ENCODE assay signal across 9 cellular contexts in genomic region chr2:9552491-9553178, GRCh38. TPM values are rescaled to one million over a fixed set of nuclear protein-coding genes. Genes with fewer than 3 reads are reported as not detected.
A peak's percentile ranks its signal among the peaks of the same experiment; 100 is the strongest.
DNase-seq lines count a peak whose midpoint lies in the region; ATAC-seq and TF ChIP-seq lines count a peak whose summit lies in the region.
"Had no signal": no experiment of that assay in that cellular context is flagged by ENCODE, and none has a peak within 500 bp of the region (broad histone marks: within the 10 kb centered on the region; RNA-seq: fewer than 3 reads in every experiment).

No MANE protein-coding gene starts in this region.

- H3K4ac ChIP-seq in H9 (ENCODE audit: low read depth, low read length) = no peak overlapping the region

- peak overlapping the region in 1 of 2 experiments; percentile 39; a peak in 1 of 5 replicates for H3K4me3 Mint-ChIP-seq in H9

- no CpG with 5 or more reads among the region's 2 CpGs for WGBS in H9 (ENCODE audit: extremely low coverage, insufficient read length, low lambda C conversion rate)

- no peak overlapping the region for H2BK5ac ChIP-seq in H9 (ENCODE audit: insufficient read length, low read length)

- H2AFZ ChIP-seq in H9 (ENCODE audit: low read length) = no peak overlapping the region

- ATAC-seq in stimulated activated naive CD8-positive, alpha-beta T cell treated with anti-CD3 and anti-CD28 coated beads, Interleukin-15, Interleukin-2, amounts not matched to agents 100 U/mL and 50 U/mL, for 24 hours = peak; percentile 34

- H3K79me2 ChIP-seq in H9 (ENCODE audit: insufficient read depth, low read length) = peaks cover 5% of the 10 kb centered on the region; the same call in 1 of the 2 replicates

- H2BK120ac ChIP-seq in H9 (ENCODE audit: low read depth, low read length, poor library complexity, severe bottlenecking) = no peak overlapping the region

- no peaks in the 10 kb centered on the region for H3K27me3 ChIP-seq in H9 (ENCODE audit: insufficient read depth, low read length)

- H4K20me1 ChIP-seq in H9 (ENCODE audit: control insufficient read depth, insufficient read depth, insufficient read length) = no peaks in the 10 kb centered on the region

- H2BK15ac ChIP-seq in H9 (ENCODE audit: low read depth, low read length) = no peak overlapping the region

- H2AK5ac ChIP-seq in H9 (ENCODE audit: insufficient read length, low read length) = no peak overlapping the region

- no peak overlapping the region for H3K56ac ChIP-seq in H9 (ENCODE audit: insufficient read length, low read depth, low read length)

- H3K36me3 Mint-ChIP-seq in H9 (ENCODE audit: insufficient read depth in 1 of 3, low read depth in 3 of 3) = peaks cover 1 to 3% (median 2%) of the 10 kb centered on the region in 3 experiments; a peak in 4 of 7 replicates

- no peak overlapping the region for H4K8ac ChIP-seq in H9 (replicated peaks; ENCODE audit: insufficient read length, low read depth, low read length)

- H3K4me1 ChIP-seq in H9 (ENCODE audit: insufficient read depth, low read length) = peaks cover under 1% of the 10 kb centered on the region; the same call in 1 of the 2 replicates

- H2BK12ac ChIP-seq in H9 (ENCODE audit: insufficient read length, low read depth, low read length) = no peak overlapping the region

- no peak for TF ChIP-seq CTCF in H9 (conservative IDR thresholded peaks at IDR 0.05)

- no peaks in the 10 kb centered on the region for H3K9me3 Mint-ChIP-seq in H9

- no peak overlapping the region for H4K91ac ChIP-seq in H9 (ENCODE audit: insufficient read length, low read depth, low read length)

- H3K27ac ChIP-seq in epithelial cell of prostate (peak overlapping the region; percentile 96), H9 (ENCODE audit: insufficient read length, low read depth, low read length) (no peak overlapping the region)
- H3K27ac ChIP-seq: 22Rv1 had no signal

- H3K18ac ChIP-seq in H9 (ENCODE audit: insufficient read length, low read depth, low read length) = no peak overlapping the region

- no peak overlapping the region for H3T11ph ChIP-seq in H9 (ENCODE audit: low read length)

- H3K9me3 ChIP-seq in H9 (ENCODE audit: control insufficient read depth, low read depth, low read length) = no peaks in the 10 kb centered on the region

- no peak overlapping the region for H3K14ac ChIP-seq in H9 (ENCODE audit: insufficient read depth, low read length)

- H4K5ac ChIP-seq in H9 (ENCODE audit: insufficient read length, low read depth, low read length) = no peak overlapping the region

- H3K27ac Mint-ChIP-seq in H9 = no peak overlapping the region

- peaks cover 36 to 47% of the 10 kb centered on the region in 2 experiments for H3K4me1 Mint-ChIP-seq in H9

- H3K27me3 Mint-ChIP-seq in H9 (ENCODE audit: low read depth) = no peaks in the 10 kb centered on the region

- no peak overlapping the region for H3K9ac ChIP-seq in H9 (ENCODE audit: extremely low read depth, insufficient read length, low read length)

- H3K23ac ChIP-seq in H9 (ENCODE audit: insufficient read length, low read depth, low read length) = no peak overlapping the region

- DNase-seq in DMS 273 (lab: John Stamatoyannopoulos, UW; ENCODE audit: unreplicated experiment) (peak; percentile 21), DMS 273 treated with DMSO at 0.1 percent for 48 hours (lab: John Stamatoyannopoulos, UW) (no peak), SIG-M5 treated with dmso at 0.1 percent for 504 hours (lab: John Stamatoyannopoulos, UW; ENCODE audit: unreplicated experiment) (peak; percentile 97), epithelial cell of prostate (ENCODE audit: low read depth, low spot score) (no peak), H9 (no peak), SHP77 treated with DMSO at 0.1 percent for 48 hours (lab: John Stamatoyannopoulos, UW) (no peak)
- no peak for DNase-seq in stimulated activated naive CD8-positive, alpha-beta T cell treated with anti-CD3 and anti-CD28 coated beads, Interleukin-15, Interleukin-2, amounts not matched to agents 100 U/mL and 50 U/mL, for 24 hours
- no peak for DNase-seq in stimulated activated CD4-positive, alpha-beta T cell treated with anti-CD3 and anti-CD28 coated beads, Interleukin-2, amount 100 ng/mL, for 48 hours

- H3K79me1 ChIP-seq in H9 (ENCODE audit: insufficient read depth, low read depth, low read length, poor library complexity, severe bottlenecking) = peaks cover 12% of the 10 kb centered on the region

- no peak overlapping the region for H2BK20ac ChIP-seq in H9 (ENCODE audit: low read depth, low read length, poor library complexity, severe bottlenecking)

- H3K4me2 ChIP-seq in H9 (ENCODE audit: insufficient read depth, insufficient read length, low read length) = no peak overlapping the region

- peaks cover 6% of the 10 kb centered on the region for H3K23me2 ChIP-seq in H9 (ENCODE audit: insufficient read length, low read depth, low read length, poor library complexity, severe bottlenecking)

RNA-seq across cellular contexts. Expression of gene ADAM17, which starts 3.0 kb away (rescaled TPM):
- 23.7 and 26.3 TPM in 2 replicates for total RNA-seq in H9 (2021)

Comparison
In these comparisons a context has a peak if more than half of its experiments do, and no peak if none do; other contexts are left out.
1. DNase-seq: peak in DMS 273 (single experiment) and SIG-M5 treated with dmso at 0.1 percent for 504 hours (single experiment); none in DMS 273 treated with DMSO at 0.1 percent for 48 hours (single experiment), epithelial cell of prostate (single experiment), stimulated activated naive CD8-positive, alpha-beta T cell treated with anti-CD3 and anti-CD28 coated beads, Interleukin-15, Interleukin-2, amounts not matched to agents 100 U/mL and 50 U/mL, for 24 hours (single experiment), stimulated activated CD4-positive, alpha-beta T cell treated with anti-CD3 and anti-CD28 coated beads, Interleukin-2, amount 100 ng/mL, for 48 hours (0 of 2), H9 (single experiment) and SHP77 treated with DMSO at 0.1 percent for 48 hours (single experiment).